ENCODE assay signal across 1 cellular context in genomic region chr1:12162459-12163137, GRCh38.
TF ChIP-seq lines count a peak whose summit lies in the region.

No MANE protein-coding gene starts in this region.

TF ChIP-seq in K562, 482 proteins besides CTCF, POLR2A, EP300 and RAD21 (continued from another document and continues in another):
- TF ChIP-seq ARID4B (CRISPR knock-in tag; IDR thresholded peaks at IDR 0.05) (no peak), ZNF431 (CRISPR knock-in tag; IDR thresholded peaks at IDR 0.05) (no peak), ZNF589 (CRISPR knock-in tag; IDR thresholded peaks at IDR 0.05; ENCODE audit: low read depth) (no peak), LARP7 (IDR thresholded peaks at IDR 0.05) (no peak), ZNF24 (IDR thresholded peaks at IDR 0.05) (peak; percentile 94), NR2C2 (CRISPR knock-in tag; IDR thresholded peaks at IDR 0.05) (no peak), NR2C2 (tag; IDR thresholded peaks at IDR 0.05) (0 out of 2 replicates have a peak, but pooled peaks have one; percentile 56), KAT8 (IDR thresholded peaks at IDR 0.05; ENCODE audit: low read depth) (no peak), STAT5A (IDR thresholded peaks at IDR 0.05; ENCODE audit: borderline replicate concordance, low read length) (no peak), NEUROD1 (IDR thresholded peaks at IDR 0.05; ENCODE audit: borderline replicate concordance, low read depth, low read length, partially characterized antibody) (no peak), GABPB1 (CRISPR knock-in tag; IDR thresholded peaks at IDR 0.05) (0 out of 2 replicates have a peak, but pooled peaks have one; percentile 10), ZNF644 (tag; IDR thresholded peaks at IDR 0.05; ENCODE audit: low read depth) (no peak), HINFP (tag; conservative IDR thresholded peaks at IDR 0.05; ENCODE audit: low read depth) (0 out of 2 replicates have a peak, but pooled peaks have one; percentile 4), VEZF1 (CRISPR knock-in tag; IDR thresholded peaks at IDR 0.05) (no peak), ELK3 (CRISPR knock-in tag; IDR thresholded peaks at IDR 0.05) (no peak), MGA (IDR thresholded peaks at IDR 0.05) (0 out of 2 replicates have a peak, but pooled peaks have one; percentile 8), ZNF282 (CRISPR knock-in tag; IDR thresholded peaks at IDR 0.05) (no peak), DACH1 (IDR thresholded peaks at IDR 0.05; ENCODE audit: partially characterized antibody) (no peak), TARDBP (IDR thresholded peaks at IDR 0.05) (no peak), SRSF1 (IDR thresholded peaks at IDR 0.05; ENCODE audit: low read depth, low read length) (no peak), NFE2 (IDR thresholded peaks at IDR 0.05; ENCODE audit: low read depth) (no peak), ATF3 (IDR thresholded peaks at IDR 0.05) (no peak), ATF3 (CRISPR knock-in tag; conservative IDR thresholded peaks at IDR 0.05) (no peak), MIER1 (IDR thresholded peaks at IDR 0.05; ENCODE audit: low read depth) (no peak), JUN (IDR thresholded peaks at IDR 0.05; ENCODE audit: borderline replicate concordance, low read depth, low read length) (no peak), JUN (CRISPR knock-in tag; IDR thresholded peaks at IDR 0.05; ENCODE audit: borderline replicate concordance) (no peak), CUX1 (CRISPR knock-in tag; IDR thresholded peaks at IDR 0.05) (no peak), ILK (tag; IDR thresholded peaks at IDR 0.05; ENCODE audit: borderline replicate concordance, low read depth) (no peak), FOS (IDR thresholded peaks at IDR 0.05; ENCODE audit: extremely low read depth, insufficient read length) (no peak)
